21 cellular contexts compared by ENCODE assay signal in genomic region chr12:110071504-110071903, GRCh38. TPM values are rescaled to one million over a fixed set of nuclear protein-coding genes. Genes with fewer than 3 reads are reported as not detected.
DNase-seq lines count a peak whose midpoint lies in the region; ATAC-seq, FAIRE-seq and TF ChIP-seq lines count a peak whose summit lies in the region.
"Had no signal": no experiment of that assay in that cellular context is flagged by ENCODE, and none has a peak within 500 bp of the region (broad histone marks: within the 10 kb centered on the region; RNA-seq: fewer than 3 reads in every experiment).

No MANE protein-coding gene starts in this region.

- ATAC-seq in activated CD4-positive, alpha-beta T cell treated with anti-CD3 and anti-CD28 coated beads for 36 hours = peak; percentile 22
- ATAC-seq in HepG2 (no peak), right lobe of liver (no peak)
- ATAC-seq: GM12878 had no signal

- intact Hi-C loops in activated CD4-positive, alpha-beta T cell treated with anti-CD3 and anti-CD28 coated beads for 36 hours (cut with DNase I, micrococcal nuclease) = no loop called here
- intact Hi-C loops in HepG2 (cut with micrococcal nuclease; ENCODE audit: unreplicated experiment) = no loop called here
- intact Hi-C loops in right lobe of liver (cut with DNase I) = no loop called here
- intact Hi-C loops in activated T-helper 1 cell treated with anti-CD3 and anti-CD28 coated beads, Interleukin-12 subunit alpha, Interleukin-12 subunit beta, Interleukin-2, Interleukin-4 antibody, amounts not matched to agents 30 ng/mL and 10 ng/mL and 1 ng/mL, durations not matched to agents 14 hours and 24 hours and 36 hours (cut with micrococcal nuclease) = no loop called here
- intact Hi-C loops in sigmoid colon (cut with DNase I) = no loop called here

- H3K9me3 ChIP-seq in HepG2 (ENCODE audit: low read length) = no peaks in the 10 kb centered on the region
- no peaks in the 10 kb centered on the region for H3K9me3 ChIP-seq in right lobe of liver
- no peaks in the 10 kb centered on the region for H3K9me3 ChIP-seq in sigmoid colon

- no peak for TF ChIP-seq RAD21 in HepG2 (CRISPR knock-in tag; IDR thresholded peaks at IDR 0.05)

- H3K4me1 Mint-ChIP-seq in activated CD4-positive, alpha-beta T cell treated with anti-CD3 and anti-CD28 coated beads for 36 hours = peaks cover 29% of the 10 kb centered on the region
- peaks cover 55% of the 10 kb centered on the region for H3K4me1 Mint-ChIP-seq in activated T-helper 1 cell treated with anti-CD3 and anti-CD28 coated beads, Interleukin-12 subunit alpha, Interleukin-12 subunit beta, Interleukin-2, Interleukin-4 antibody, amounts not matched to agents 30 ng/mL and 10 ng/mL and 1 ng/mL, durations not matched to agents 14 hours and 24 hours and 36 hours (ENCODE audit: low read depth)

- no peak overlapping the region for H3K4me2 ChIP-seq in HepG2 (ENCODE audit: low read depth, low read length)

- TF ChIP-seq POLR2A in HepG2 (IDR thresholded peaks at IDR 0.05; ENCODE audit: insufficient read depth in 1 of 2, low read depth in 2 of 2, low read length in 2 of 2) (no peak), right lobe of liver (IDR thresholded peaks at IDR 0.05) (no peak), sigmoid colon (IDR thresholded peaks at IDR 0.05) (no peak)

- H3K4me3 ChIP-seq in HepG2 (replicated peaks in 1 of 3; ENCODE audit: insufficient read depth in 1 of 3, low read depth in 2 of 3, low read length in 3 of 3) = no peak overlapping the region
- H3K4me3 ChIP-seq in right lobe of liver = no peak overlapping the region
- no peak overlapping the region for H3K4me3 ChIP-seq in sigmoid colon
- H3K4me3 ChIP-seq: GM12878, GM23248 had no signal

- no peak overlapping the region for H2AFZ ChIP-seq in HepG2 (ENCODE audit: low read length)
- H2AFZ ChIP-seq: GM23248 had no signal

- no peak for FAIRE-seq in HepG2 (lab: Jason Lieb, UNC)
- FAIRE-seq: GM12878, GM18507, HTR-8/SVneo had no signal

- H3K9me3 Mint-ChIP-seq in activated CD4-positive, alpha-beta T cell treated with anti-CD3 and anti-CD28 coated beads for 36 hours (ENCODE audit: low read depth) = no peaks in the 10 kb centered on the region
- H3K9me3 Mint-ChIP-seq in activated T-helper 1 cell treated with anti-CD3 and anti-CD28 coated beads, Interleukin-12 subunit alpha, Interleukin-12 subunit beta, Interleukin-2, Interleukin-4 antibody, amounts not matched to agents 30 ng/mL and 10 ng/mL and 1 ng/mL, durations not matched to agents 14 hours and 24 hours and 36 hours = peaks cover 9% of the 10 kb centered on the region
- H3K9me3 Mint-ChIP-seq: CD8-positive, alpha-beta memory T cell had no signal

- no TSS peak for BruUV-seq in HepG2 (replicated peaks; lab: Mats Ljungman, UMichigan)

- TF ChIP-seq EP300 in HepG2 (IDR thresholded peaks at IDR 0.05; ENCODE audit: low read depth in 2 of 2, low read length in 2 of 2) = no peak
- TF ChIP-seq EP300 in HepG2 (CRISPR knock-in tag; IDR thresholded peaks at IDR 0.05; ENCODE audit: borderline replicate concordance) = no peak
- TF ChIP-seq EP300 in sigmoid colon (IDR thresholded peaks at IDR 0.05) = no peak

- TF ChIP-seq CTCF in HepG2 (CRISPR knock-in tag; IDR thresholded peaks at IDR 0.05) = no peak
- TF ChIP-seq CTCF in right lobe of liver (IDR thresholded peaks at IDR 0.05) = no peak
- no peak for TF ChIP-seq CTCF in sigmoid colon (IDR thresholded peaks at IDR 0.05)

- peaks cover 5% of the 10 kb centered on the region for H3K36me3 Mint-ChIP-seq in activated CD4-positive, alpha-beta T cell treated with anti-CD3 and anti-CD28 coated beads for 36 hours (ENCODE audit: low read depth)
- peaks cover 17% of the 10 kb centered on the region for H3K36me3 Mint-ChIP-seq in activated T-helper 1 cell treated with anti-CD3 and anti-CD28 coated beads, Interleukin-12 subunit alpha, Interleukin-12 subunit beta, Interleukin-2, Interleukin-4 antibody, amounts not matched to agents 30 ng/mL and 10 ng/mL and 1 ng/mL, durations not matched to agents 14 hours and 24 hours and 36 hours (ENCODE audit: low read depth)

- H3K9ac ChIP-seq in HepG2 (ENCODE audit: insufficient read depth, low read depth, low read length) = no peak overlapping the region
- H3K9ac ChIP-seq: GM23248 had no signal

- DNase-seq in activated CD4-positive, alpha-beta T cell treated with anti-CD3 and anti-CD28 coated beads for 36 hours = no peak
- DNase-seq in activated CD4-positive, alpha-beta T cell treated with anti-CD3 and anti-CD28 coated beads, Interleukin-2, amount 50 U/mL, for 4 hours = no peak
- DNase-seq in HepG2 (ENCODE audit: low spot score) (no peak), right lobe of liver (no peak), substantia nigra (lab: John Stamatoyannopoulos, UW) (no peak), sigmoid colon (no peak)
- DNase-seq in activated T-helper 1 cell treated with anti-CD3 and anti-CD28 coated beads, Interleukin-12 subunit alpha, Interleukin-12 subunit beta, Interleukin-2, Interleukin-4 antibody, amounts not matched to agents 30 ng/mL and 10 ng/mL and 1 ng/mL, durations not matched to agents 14 hours and 24 hours and 36 hours (ENCODE audit: low spot score) = no peak
- DNase-seq in activated effector memory CD4-positive, alpha-beta T cell treated with anti-CD3 and anti-CD28 coated beads, Interleukin-2, amount 50 U/mL, for 16 hours = no peak
- DNase-seq: 8988T; CD8-positive, alpha-beta memory T cell; DMS79 treated with DMSO at 0.1 percent for 48 hours; GDM1; GM23248; HCEC 1CT; NCI-H187; NCI-H226; NCI-H524 treated with DMSO at 0.1 percent for 48 hours had no signal

- H3K4me1 ChIP-seq in HepG2 (ENCODE audit: insufficient read depth, low read length) (peaks cover 24% of the 10 kb centered on the region), right lobe of liver (peaks cover 0 to 8% (median 0%) of the 10 kb centered on the region in 4 donors), sigmoid colon (peaks cover 0 to 9% (median 0%) of the 10 kb centered on the region in 4 donors)

- POLR2A ChIA-PET in activated CD4-positive, alpha-beta T cell treated with anti-CD3 and anti-CD28 coated beads for 36 hours (lab: Charles Lee) = no interaction called here
- POLR2A ChIA-PET in HepG2 (lab: Yijun Ruan, JAX) = interaction anchor here (1.5 kb wide), 1 partner anchor 11 kb away, joined by 4 read pairs; no protein-coding TSS in a partner anchor

- no peaks in the 10 kb centered on the region for H3K79me2 ChIP-seq in HepG2 (ENCODE audit: insufficient read depth, low read length)

- CTCF ChIA-PET in activated CD4-positive, alpha-beta T cell treated with anti-CD3 and anti-CD28 coated beads for 36 hours (lab: Charles Lee) = no interaction called here
- CTCF ChIA-PET in HepG2 (lab: Yijun Ruan, JAX; ENCODE audit: low intra/inter-chr PET ratio, low total read pairs) = no interaction called here

- no peaks in the 10 kb centered on the region for H3K27me3 Mint-ChIP-seq in activated CD4-positive, alpha-beta T cell treated with anti-CD3 and anti-CD28 coated beads for 36 hours
- H3K27me3 Mint-ChIP-seq in activated T-helper 1 cell treated with anti-CD3 and anti-CD28 coated beads, Interleukin-12 subunit alpha, Interleukin-12 subunit beta, Interleukin-2, Interleukin-4 antibody, amounts not matched to agents 30 ng/mL and 10 ng/mL and 1 ng/mL, durations not matched to agents 14 hours and 24 hours and 36 hours (ENCODE audit: insufficient read depth) = no peaks in the 10 kb centered on the region

- H4K20me1 ChIP-seq in HepG2 (ENCODE audit: insufficient read depth, low read length) = no peaks in the 10 kb centered on the region

- H3K27ac ChIP-seq in HepG2 (ENCODE audit: extremely low read length, insufficient read depth, low read length) (no peak overlapping the region), right lobe of liver (no peak overlapping the region), substantia nigra (ENCODE audit: low read depth, low read length, poor library complexity, severe bottlenecking) (peak overlapping the region; percentile 39), sigmoid colon (no peak overlapping the region)
- H3K27ac ChIP-seq: GM23248, HL-60 had no signal

- H3K36me3 ChIP-seq in HepG2 (replicated peaks in 1 of 2; ENCODE audit: control insufficient read depth in 1 of 2, insufficient read depth in 2 of 2, low read length in 2 of 2) = no peaks in the 10 kb centered on the region
- no peaks in the 10 kb centered on the region for H3K36me3 ChIP-seq in right lobe of liver
- no peaks in the 10 kb centered on the region for H3K36me3 ChIP-seq in sigmoid colon

- H3K27me3 ChIP-seq in HepG2 (ENCODE audit: control insufficient read depth in 1 of 2, insufficient read depth in 2 of 2, low read length in 2 of 2) = no peaks in the 10 kb centered on the region
- no peaks in the 10 kb centered on the region for H3K27me3 ChIP-seq in right lobe of liver
- H3K27me3 ChIP-seq in sigmoid colon = no peaks in the 10 kb centered on the region

- in situ Hi-C loops in HepG2 (cut with HindIII; ENCODE audit: extremely low pct_ligation_motif_present, low pct_unique_long_range_greater_than_20kb) = no loop called here

- H3K27ac Mint-ChIP-seq in activated CD4-positive, alpha-beta T cell treated with anti-CD3 and anti-CD28 coated beads for 36 hours = no peak overlapping the region
- H3K27ac Mint-ChIP-seq in activated T-helper 1 cell treated with anti-CD3 and anti-CD28 coated beads, Interleukin-12 subunit alpha, Interleukin-12 subunit beta, Interleukin-2, Interleukin-4 antibody, amounts not matched to agents 30 ng/mL and 10 ng/mL and 1 ng/mL, durations not matched to agents 14 hours and 24 hours and 36 hours = peak overlapping the region; percentile 64

- peak overlapping the region; percentile 80 for H3K4me3 Mint-ChIP-seq in activated CD4-positive, alpha-beta T cell treated with anti-CD3 and anti-CD28 coated beads for 36 hours
- H3K4me3 Mint-ChIP-seq in activated T-helper 1 cell treated with anti-CD3 and anti-CD28 coated beads, Interleukin-12 subunit alpha, Interleukin-12 subunit beta, Interleukin-2, Interleukin-4 antibody, amounts not matched to agents 30 ng/mL and 10 ng/mL and 1 ng/mL, durations not matched to agents 14 hours and 24 hours and 36 hours = peak overlapping the region; percentile 84

RNA-seq across cellular contexts. Expression of gene C12orf76, which starts 23.2 kb away (rescaled TPM):
- total RNA-seq in activated CD4-positive, alpha-beta T cell treated with anti-CD3 and anti-CD28 coated beads for 36 hours = 10 to 100 TPM; 10.2 to 10.5 TPM
- 15.8 and 16.9 TPM in 2 replicates for total RNA-seq in HepG2 (2016; rRNA removed; fragmentation: Illumina TruSeq; extraction: Trizol)
- total RNA-seq in HepG2 (2016; cell fraction: cytosol; rRNA removed; fragmentation: Illumina TruSeq; extraction: Trizol; ENCODE audit: low read depth) = 6.8 and 8.8 TPM in 2 replicates
- total RNA-seq in HepG2 (2016; cell fraction: insoluble cytoplasmic fraction; rRNA removed; fragmentation: Illumina TruSeq; extraction: Trizol) = 13.7 and 15.4 TPM in 2 replicates
- 17.6 and 19.4 TPM in 2 replicates for total RNA-seq in HepG2 (2016; cell fraction: membrane; rRNA removed; fragmentation: Illumina TruSeq; extraction: Trizol)
- total RNA-seq in HepG2 (2016; cell fraction: nucleus; rRNA removed; fragmentation: Illumina TruSeq; extraction: Trizol) = 13.3 and 15.3 TPM in 2 replicates
- 38.4 and 40.6 TPM in 2 replicates for polyA plus RNA-seq in HepG2 (2011; rRNA removed)
- 34.5 and 40.6 TPM in 2 replicates for polyA plus RNA-seq in HepG2 (2011; cell fraction: cytosol; rRNA removed)
- 18.0 and 31.2 TPM in 2 replicates for polyA plus RNA-seq in HepG2 (2011; cell fraction: nucleus; rRNA removed)
- 33.1 and 35.3 TPM in 2 replicates for polyA plus RNA-seq in HepG2 (2012)
- 9.1 and 11.1 TPM in 2 replicates for polyA plus RNA-seq in HepG2 (2016; cell fraction: cytosol; fragmentation: Illumina TruSeq; extraction: Trizol; ENCODE audit: low read depth)
- polyA plus RNA-seq in HepG2 (2016; cell fraction: insoluble cytoplasmic fraction; fragmentation: Illumina TruSeq; extraction: Trizol; ENCODE audit: low read depth) = 14.2 and 15.0 TPM in 2 replicates
- 15.2 and 16.5 TPM in 2 replicates for polyA plus RNA-seq in HepG2 (2016; cell fraction: membrane; fragmentation: Illumina TruSeq; extraction: Trizol; ENCODE audit: low read depth)
- polyA plus RNA-seq in HepG2 (2016; cell fraction: nucleus; fragmentation: Illumina TruSeq; extraction: Trizol; ENCODE audit: insufficient read depth, low read depth) = 31.0 and 32.0 TPM in 2 replicates
- 7.5 and 15.0 TPM in 2 replicates for polyA minus RNA-seq in HepG2 (2011; rRNA and poly(A)+ RNA removed; ENCODE audit: low replicate concordance)
- polyA minus RNA-seq in HepG2 (2011; cell fraction: cytosol; rRNA and poly(A)+ RNA removed) = 17.7 and 19.8 TPM in 2 replicates
- polyA minus RNA-seq in HepG2 (2011; cell fraction: nucleus; rRNA and poly(A)+ RNA removed) = 12.7 and 15.9 TPM in 2 replicates
- total RNA-seq in right lobe of liver = 10 to 100 TPM in 1 of 6 experiments, 1 to 10 TPM in 5; 3.0 to 10.1 (median 6.4) TPM
- 20.3 and 20.8 TPM in 2 replicates for total RNA-seq in activated T-helper 1 cell treated with anti-CD3 and anti-CD28 coated beads, Interleukin-12 subunit alpha, Interleukin-12 subunit beta, Interleukin-2, Interleukin-4 antibody, amounts not matched to agents 30 ng/mL and 10 ng/mL and 1 ng/mL, durations not matched to agents 14 hours and 24 hours and 36 hours
- total RNA-seq in sigmoid colon = 10 to 100 TPM in 3 of 4 donors, 1 to 10 TPM in 1; 9.6 to 20.1 (median 17.0) TPM
- polyA plus RNA-seq in sigmoid colon = 10 to 100 TPM in 1 of 3 donors, 1 to 10 TPM in 2; 3.0 to 11.3 (median 8.4) TPM

RNA-seq across cellular contexts. Expression of gene IFT81, which starts 52.7 kb away (rescaled TPM):
- 1 to 10 TPM; 3.5 TPM for total RNA-seq in activated CD4-positive, alpha-beta T cell treated with anti-CD3 and anti-CD28 coated beads for 36 hours
- total RNA-seq in HepG2 (2016; rRNA removed; fragmentation: Illumina TruSeq; extraction: Trizol) = 13.0 and 13.3 TPM in 2 replicates
- 11.0 and 12.4 TPM in 2 replicates for total RNA-seq in HepG2 (2016; cell fraction: cytosol; rRNA removed; fragmentation: Illumina TruSeq; extraction: Trizol; ENCODE audit: low read depth)
- 11.7 and 13.4 TPM in 2 replicates for total RNA-seq in HepG2 (2016; cell fraction: insoluble cytoplasmic fraction; rRNA removed; fragmentation: Illumina TruSeq; extraction: Trizol)
- 6.8 and 7.4 TPM in 2 replicates for total RNA-seq in HepG2 (2016; cell fraction: membrane; rRNA removed; fragmentation: Illumina TruSeq; extraction: Trizol)
- total RNA-seq in HepG2 (2016; cell fraction: nucleus; rRNA removed; fragmentation: Illumina TruSeq; extraction: Trizol) = 15.0 and 16.9 TPM in 2 replicates
- polyA plus RNA-seq in HepG2 (2011; rRNA removed) = 3.1 and 4.2 TPM in 2 replicates
- 1.2 and 1.5 TPM in 2 replicates for polyA plus RNA-seq in HepG2 (2011; cell fraction: cytosol; rRNA removed)
- 7.0 and 7.1 TPM in 2 replicates for polyA plus RNA-seq in HepG2 (2011; cell fraction: nucleus; rRNA removed)
- polyA plus RNA-seq in HepG2 (2012) = 4.5 and 5.3 TPM in 2 replicates
- polyA plus RNA-seq in HepG2 (2016; cell fraction: cytosol; fragmentation: Illumina TruSeq; extraction: Trizol; ENCODE audit: low read depth) = 0.58 and 0.62 TPM in 2 replicates
- 11.3 and 11.5 TPM in 2 replicates for polyA plus RNA-seq in HepG2 (2016; cell fraction: insoluble cytoplasmic fraction; fragmentation: Illumina TruSeq; extraction: Trizol; ENCODE audit: low read depth)
- polyA plus RNA-seq in HepG2 (2016; cell fraction: membrane; fragmentation: Illumina TruSeq; extraction: Trizol; ENCODE audit: low read depth) = 1.2 and 1.8 TPM in 2 replicates
- 21.3 and 21.4 TPM in 2 replicates for polyA plus RNA-seq in HepG2 (2016; cell fraction: nucleus; fragmentation: Illumina TruSeq; extraction: Trizol; ENCODE audit: insufficient read depth, low read depth)
- polyA minus RNA-seq in HepG2 (2011; rRNA and poly(A)+ RNA removed; ENCODE audit: low replicate concordance) = 1.5 and 2.3 TPM in 2 replicates
- 3.5 and 4.3 TPM in 2 replicates for polyA minus RNA-seq in HepG2 (2011; cell fraction: cytosol; rRNA and poly(A)+ RNA removed)
- 13.3 and 14.9 TPM in 2 replicates for polyA minus RNA-seq in HepG2 (2011; cell fraction: nucleus; rRNA and poly(A)+ RNA removed)
- total RNA-seq in right lobe of liver = 1 to 10 TPM; 1.3 to 5.1 (median 2.5) TPM
- total RNA-seq in activated T-helper 1 cell treated with anti-CD3 and anti-CD28 coated beads, Interleukin-12 subunit alpha, Interleukin-12 subunit beta, Interleukin-2, Interleukin-4 antibody, amounts not matched to agents 30 ng/mL and 10 ng/mL and 1 ng/mL, durations not matched to agents 14 hours and 24 hours and 36 hours = 0.91 and 1.2 TPM in 2 replicates
- 10 to 100 TPM; 20.4 to 42.7 (median 37.0) TPM for total RNA-seq in sigmoid colon
- 1 to 10 TPM; 1.8 to 4.1 (median 3.0) TPM for polyA plus RNA-seq in sigmoid colon
